1 cellular context compared by ENCODE assay signal in genomic region chr6:31826793-31827285, GRCh38.
TF ChIP-seq lines count a peak whose summit lies in the region.

No MANE protein-coding gene starts in this region.

TF ChIP-seq in K562, 482 proteins besides CTCF, POLR2A, EP300 and RAD21 (continued from another document and continues in another):
- TF ChIP-seq ELK1 (CRISPR knock-in tag; IDR thresholded peaks at IDR 0.05) (no peak), FUS (optimal IDR thresholded peaks at IDR 0.05; ENCODE audit: low read depth, low read length) (no peak), NBN (IDR thresholded peaks at IDR 0.05; ENCODE audit: low read depth) (no peak), ETV5 (CRISPR knock-in tag; IDR thresholded peaks at IDR 0.05; ENCODE audit: low read depth) (0 out of 2 replicates have a peak, but pooled peaks have one; percentile 2), HDAC1 (IDR thresholded peaks at IDR 0.05) (peak in 1 of 2 experiments; percentile 69; a peak in 1 of 4 replicates), CEBPB (tag; IDR thresholded peaks at IDR 0.05) (no peak), IFI16 (CRISPR knock-in tag; IDR thresholded peaks at IDR 0.05) (peak; percentile 65; the same call in 1 of the 2 replicates), NCOR1 (IDR thresholded peaks at IDR 0.05) (no peak), PBX2 (CRISPR knock-in tag; IDR thresholded peaks at IDR 0.05; ENCODE audit: low read depth) (no peak), PBX2 (tag; conservative IDR thresholded peaks at IDR 0.05; ENCODE audit: low read depth) (no peak), KLF13 (tag; IDR thresholded peaks at IDR 0.05; ENCODE audit: borderline replicate concordance, low read depth) (no peak; the same call in 1 of the 2 replicates), JUND (IDR thresholded peaks at IDR 0.05; ENCODE audit: borderline replicate concordance, low read depth, low read length) (peak; percentile 27; the same call in 1 of the 2 replicates), JUND (tag; IDR thresholded peaks at IDR 0.05; ENCODE audit: borderline replicate concordance, low read depth, low read length) (no peak), STAT6 (CRISPR knock-in tag; IDR thresholded peaks at IDR 0.05) (no peak), CEBPG (CRISPR knock-in tag; IDR thresholded peaks at IDR 0.05) (0 out of 2 replicates have a peak, but pooled peaks have one; percentile 1), CEBPG (tag; conservative IDR thresholded peaks at IDR 0.05 in 1 of 2, IDR thresholded peaks at IDR 0.05 in 1 of 2) (0 out of 4 replicates have a peak, but pooled peaks of 1 of the 2 experiments have one; percentile 24), TBP (optimal IDR thresholded peaks at IDR 0.05; ENCODE audit: low read depth, low read length) (no peak), ATF3 (IDR thresholded peaks at IDR 0.05) (no peak), ATF3 (CRISPR knock-in tag; conservative IDR thresholded peaks at IDR 0.05) (no peak; the same call in 1 of the 2 replicates), KLF10 (CRISPR knock-in tag; IDR thresholded peaks at IDR 0.05) (no peak), FIP1L1 (IDR thresholded peaks at IDR 0.05; ENCODE audit: low read depth, low read length, poor library complexity, severe bottlenecking) (no peak), ZNF445 (CRISPR knock-in tag; IDR thresholded peaks at IDR 0.05; ENCODE audit: low read depth) (no peak), PRDM10 (IDR thresholded peaks at IDR 0.05; ENCODE audit: partially characterized antibody) (no peak), NFATC3 (IDR thresholded peaks at IDR 0.05) (peak; percentile 71; the same call in 1 of the 2 replicates), CCNT2 (IDR thresholded peaks at IDR 0.05; ENCODE audit: borderline replicate concordance, extremely low read depth, insufficient read length, low read depth, low read length) (no peak), HMGXB4 (CRISPR knock-in tag; IDR thresholded peaks at IDR 0.05) (no peak), HLTF (IDR thresholded peaks at IDR 0.05) (0 out of 2 replicates have a peak, but pooled peaks have one; percentile 7)
- TF ChIP-seq, protein P1, sequence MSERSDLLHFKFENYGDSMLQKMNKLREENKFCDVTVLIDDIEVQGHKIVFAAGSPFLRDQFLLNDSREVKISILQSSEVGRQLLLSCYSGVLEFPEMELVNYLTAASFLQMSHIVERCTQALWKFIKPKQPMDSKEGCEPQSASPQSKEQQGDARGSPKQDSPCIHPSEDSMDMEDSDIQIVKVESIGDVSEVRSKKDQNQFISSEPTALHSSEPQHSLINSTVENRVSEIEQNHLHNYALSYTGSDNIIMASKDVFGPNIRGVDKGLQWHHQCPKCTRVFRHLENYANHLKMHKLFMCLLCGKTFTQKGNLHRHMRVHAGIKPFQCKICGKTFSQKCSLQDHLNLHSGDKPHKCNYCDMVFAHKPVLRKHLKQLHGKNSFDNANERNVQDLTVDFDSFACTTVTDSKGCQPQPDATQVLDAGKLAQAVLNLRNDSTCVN (CRISPR knock-in tag; IDR thresholded peaks at IDR 0.05): peak; percentile 43; the same call in 1 of the 2 replicates
- TF ChIP-seq, protein P2, sequence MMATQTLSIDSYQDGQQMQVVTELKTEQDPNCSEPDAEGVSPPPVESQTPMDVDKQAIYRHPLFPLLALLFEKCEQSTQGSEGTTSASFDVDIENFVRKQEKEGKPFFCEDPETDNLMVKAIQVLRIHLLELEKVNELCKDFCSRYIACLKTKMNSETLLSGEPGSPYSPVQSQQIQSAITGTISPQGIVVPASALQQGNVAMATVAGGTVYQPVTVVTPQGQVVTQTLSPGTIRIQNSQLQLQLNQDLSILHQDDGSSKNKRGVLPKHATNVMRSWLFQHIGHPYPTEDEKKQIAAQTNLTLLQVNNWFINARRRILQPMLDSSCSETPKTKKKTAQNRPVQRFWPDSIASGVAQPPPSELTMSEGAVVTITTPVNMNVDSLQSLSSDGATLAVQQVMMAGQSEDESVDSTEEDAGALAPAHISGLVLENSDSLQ (IDR thresholded peaks at IDR 0.05): no peak
- TF ChIP-seq, protein P3, sequence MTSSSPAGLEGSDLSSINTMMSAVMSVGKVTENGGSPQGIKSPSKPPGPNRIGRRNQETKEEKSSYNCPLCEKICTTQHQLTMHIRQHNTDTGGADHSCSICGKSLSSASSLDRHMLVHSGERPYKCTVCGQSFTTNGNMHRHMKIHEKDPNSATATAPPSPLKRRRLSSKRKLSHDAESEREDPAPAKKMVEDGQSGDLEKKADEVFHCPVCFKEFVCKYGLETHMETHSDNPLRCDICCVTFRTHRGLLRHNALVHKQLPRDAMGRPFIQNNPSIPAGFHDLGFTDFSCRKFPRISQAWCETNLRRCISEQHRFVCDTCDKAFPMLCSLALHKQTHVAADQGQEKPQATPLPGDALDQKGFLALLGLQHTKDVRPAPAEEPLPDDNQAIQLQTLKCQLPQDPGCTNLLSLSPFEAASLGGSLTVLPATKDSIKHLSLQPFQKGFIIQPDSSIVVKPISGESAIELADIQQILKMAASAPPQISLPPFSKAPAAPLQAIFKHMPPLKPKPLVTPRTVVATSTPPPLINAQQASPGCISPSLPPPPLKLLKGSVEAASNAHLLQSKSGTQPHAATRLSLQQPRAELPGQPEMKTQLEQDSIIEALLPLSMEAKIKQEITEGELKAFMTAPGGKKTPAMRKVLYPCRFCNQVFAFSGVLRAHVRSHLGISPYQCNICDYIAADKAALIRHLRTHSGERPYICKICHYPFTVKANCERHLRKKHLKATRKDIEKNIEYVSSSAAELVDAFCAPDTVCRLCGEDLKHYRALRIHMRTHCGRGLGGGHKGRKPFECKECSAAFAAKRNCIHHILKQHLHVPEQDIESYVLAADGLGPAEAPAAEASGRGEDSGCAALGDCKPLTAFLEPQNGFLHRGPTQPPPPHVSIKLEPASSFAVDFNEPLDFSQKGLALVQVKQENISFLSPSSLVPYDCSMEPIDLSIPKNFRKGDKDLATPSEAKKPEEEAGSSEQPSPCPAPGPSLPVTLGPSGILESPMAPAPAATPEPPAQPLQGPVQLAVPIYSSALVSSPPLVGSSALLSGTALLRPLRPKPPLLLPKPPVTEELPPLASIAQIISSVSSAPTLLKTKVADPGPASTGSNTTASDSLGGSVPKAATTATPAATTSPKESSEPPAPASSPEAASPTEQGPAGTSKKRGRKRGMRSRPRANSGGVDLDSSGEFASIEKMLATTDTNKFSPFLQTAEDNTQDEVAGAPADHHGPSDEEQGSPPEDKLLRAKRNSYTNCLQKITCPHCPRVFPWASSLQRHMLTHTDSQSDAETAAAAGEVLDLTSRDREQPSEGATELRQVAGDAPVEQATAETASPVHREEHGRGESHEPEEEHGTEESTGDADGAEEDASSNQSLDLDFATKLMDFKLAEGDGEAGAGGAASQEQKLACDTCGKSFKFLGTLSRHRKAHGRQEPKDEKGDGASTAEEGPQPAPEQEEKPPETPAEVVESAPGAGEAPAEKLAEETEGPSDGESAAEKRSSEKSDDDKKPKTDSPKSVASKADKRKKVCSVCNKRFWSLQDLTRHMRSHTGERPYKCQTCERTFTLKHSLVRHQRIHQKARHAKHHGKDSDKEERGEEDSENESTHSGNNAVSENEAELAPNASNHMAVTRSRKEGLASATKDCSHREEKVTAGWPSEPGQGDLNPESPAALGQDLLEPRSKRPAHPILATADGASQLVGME (CRISPR knock-in tag; IDR thresholded peaks at IDR 0.05): peak; percentile 92
- TF ChIP-seq, protein P4, sequence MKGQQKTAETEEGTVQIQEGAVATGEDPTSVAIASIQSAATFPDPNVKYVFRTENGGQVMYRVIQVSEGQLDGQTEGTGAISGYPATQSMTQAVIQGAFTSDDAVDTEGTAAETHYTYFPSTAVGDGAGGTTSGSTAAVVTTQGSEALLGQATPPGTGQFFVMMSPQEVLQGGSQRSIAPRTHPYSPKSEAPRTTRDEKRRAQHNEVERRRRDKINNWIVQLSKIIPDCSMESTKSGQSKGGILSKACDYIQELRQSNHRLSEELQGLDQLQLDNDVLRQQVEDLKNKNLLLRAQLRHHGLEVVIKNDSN (CRISPR knock-in tag; IDR thresholded peaks at IDR 0.05): no peak
- TF ChIP-seq, protein P5, sequence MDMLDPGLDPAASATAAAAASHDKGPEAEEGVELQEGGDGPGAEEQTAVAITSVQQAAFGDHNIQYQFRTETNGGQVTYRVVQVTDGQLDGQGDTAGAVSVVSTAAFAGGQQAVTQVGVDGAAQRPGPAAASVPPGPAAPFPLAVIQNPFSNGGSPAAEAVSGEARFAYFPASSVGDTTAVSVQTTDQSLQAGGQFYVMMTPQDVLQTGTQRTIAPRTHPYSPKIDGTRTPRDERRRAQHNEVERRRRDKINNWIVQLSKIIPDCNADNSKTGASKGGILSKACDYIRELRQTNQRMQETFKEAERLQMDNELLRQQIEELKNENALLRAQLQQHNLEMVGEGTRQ (CRISPR knock-in tag; IDR thresholded peaks at IDR 0.05): no peak
